ENCODE assay signal across 20 cellular contexts in the genomic region with DNA sequence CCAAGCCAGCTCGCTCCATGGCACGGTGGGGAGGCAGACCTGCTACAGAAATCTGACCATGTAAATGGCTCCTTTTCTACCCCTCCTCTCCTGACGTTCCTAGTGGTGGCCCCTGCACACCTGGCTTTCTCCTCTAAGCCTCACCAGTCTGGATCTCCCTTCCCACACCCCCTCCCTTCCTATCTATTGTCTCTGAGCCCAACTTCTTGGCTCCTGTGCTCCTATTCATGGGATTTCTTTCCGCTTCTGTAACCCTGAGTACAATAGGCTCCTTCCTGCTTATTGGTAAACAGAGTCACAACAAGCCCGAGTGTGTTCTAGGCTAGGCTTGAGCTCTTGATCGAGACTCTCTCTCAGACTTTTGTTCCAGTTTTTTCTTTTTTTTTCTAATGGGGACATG. TPM values are rescaled to one million over a fixed set of nuclear protein-coding genes. Genes with fewer than 3 reads are reported as not detected.
DNase-seq lines count a peak whose midpoint lies in the region; ATAC-seq and TF ChIP-seq lines count a peak whose summit lies in the region.
"Had no signal": no experiment of that assay in that cellular context is flagged by ENCODE, and none has a peak within 500 bp of the region (broad histone marks: within the 10 kb centered on the region; RNA-seq: fewer than 3 reads in every experiment).

No MANE protein-coding gene starts in this region.

- no peaks in the 10 kb centered on the region for H3K36me3 Mint-ChIP-seq in activated T-helper 17 cell treated with anti-CD3 and anti-CD28 coated beads, Interleukin-2, amount 50 U/mL, for 72 hours (ENCODE audit: low read depth)

- WGBS in mesenchymal stem cell = 93% methylated on average over 6 of the region's 6 CpGs

- no peak for ATAC-seq in activated T-helper 17 cell treated with anti-CD3 and anti-CD28 coated beads, Interleukin-2, amount 50 U/mL, for 72 hours (replicated peaks)
- ATAC-seq: foreskin keratinocyte, left colon had no signal

- peaks cover 19% of the 10 kb centered on the region for H3K27me3 Mint-ChIP-seq in activated T-helper 17 cell treated with anti-CD3 and anti-CD28 coated beads, Interleukin-2, amount 50 U/mL, for 72 hours

- H2AK5ac ChIP-seq in mesenchymal stem cell (ENCODE audit: low read length, severe bottlenecking) = peak overlapping the region; percentile 23

- no peak overlapping the region for H2BK5ac ChIP-seq in mesenchymal stem cell (ENCODE audit: low read depth, low read length, poor library complexity, severe bottlenecking)

- no peaks in the 10 kb centered on the region for H3K79me1 ChIP-seq in mesenchymal stem cell (replicated peaks; ENCODE audit: low read length, poor library complexity, severe bottlenecking)

- H3K4ac ChIP-seq in mesenchymal stem cell (ENCODE audit: low read depth in 1 of 2, low read length in 2 of 2) = no peak overlapping the region

- peaks cover 32% of the 10 kb centered on the region for H3K4me1 ChIP-seq in mesenchymal stem cell (ENCODE audit: control insufficient read depth, insufficient read depth, low read depth, low read length)
- peaks cover 56% of the 10 kb centered on the region for H3K4me1 ChIP-seq in stomach smooth muscle (ENCODE audit: control insufficient read depth, insufficient read depth, low read length)
- peaks cover 3 to 24% of the 10 kb centered on the region in 2 donors for H3K4me1 ChIP-seq in ascending aorta

- no peak overlapping the region for H3K4me2 ChIP-seq in mesenchymal stem cell (ENCODE audit: low read length, poor library complexity, severe bottlenecking)

- H3K27me3 ChIP-seq in mesenchymal stem cell (ENCODE audit: control insufficient read depth in 1 of 2, insufficient read depth in 1 of 2, low read length in 2 of 2) = no peaks in the 10 kb centered on the region
- H3K27me3 ChIP-seq in stomach smooth muscle (ENCODE audit: control insufficient read depth in 1 of 2, insufficient read depth in 2 of 2, low read length in 2 of 2) = no peaks in the 10 kb centered on the region
- no peaks in the 10 kb centered on the region for H3K27me3 ChIP-seq in ascending aorta
- H3K27me3 ChIP-seq: foreskin keratinocyte, ovary had no signal

- intact Hi-C loops in ascending aorta (cut with DNase I) = no loop called here

- H4K8ac ChIP-seq in mesenchymal stem cell (ENCODE audit: low read length) = no peak overlapping the region

- DNase-seq in NCI-H82 (lab: John Stamatoyannopoulos, UW) (peak; percentile 35), NCI-H82 treated with DMSO at 0.1 percent for 48 hours (lab: John Stamatoyannopoulos, UW; ENCODE audit: unreplicated experiment) (no peak), mesenchymal stem cell (no peak), ascending aorta (ENCODE audit: low spot score in 2 of 2) (no peak), SHP77 (lab: John Stamatoyannopoulos, UW) (no peak), HuH-7.5 (ENCODE audit: low spot score) (no peak)
- DNase-seq: activated CD4-positive, alpha-beta T cell treated with anti-CD3 and anti-CD28 coated beads for 48 hours; activated CD8-positive, alpha-beta memory T cell treated with anti-CD3 and anti-CD28 coated beads, Interleukin-2, amount 50 U/mL, for 4 hours; activated naive CD4-positive, alpha-beta T cell; DMS53; foreskin keratinocyte; left colon; NCI-H1105; NCI-H69; ovary had no signal

- peak overlapping the region; percentile 68 for H3K27ac Mint-ChIP-seq in activated T-helper 17 cell treated with anti-CD3 and anti-CD28 coated beads, Interleukin-2, amount 50 U/mL, for 72 hours

- H3K18ac ChIP-seq in mesenchymal stem cell (ENCODE audit: low read depth in 1 of 2, low read length in 2 of 2) = peak overlapping the region in 1 of 2 experiments; percentile 42

- H2BK120ac ChIP-seq in mesenchymal stem cell (ENCODE audit: low read depth, low read length) = peak overlapping the region; percentile 34

- H3K36me3 ChIP-seq in mesenchymal stem cell (ENCODE audit: control insufficient read depth in 1 of 2, insufficient read depth in 2 of 2, low read depth in 1 of 2, low read length in 2 of 2) (no peaks in the 10 kb centered on the region), stomach smooth muscle (ENCODE audit: control insufficient read depth in 2 of 2, insufficient read depth in 2 of 2, low read length in 2 of 2) (no peaks in the 10 kb centered on the region), ascending aorta (no peaks in the 10 kb centered on the region)
- H3K36me3 ChIP-seq: ovary had no signal

- H3K9me3 Mint-ChIP-seq in activated T-helper 17 cell treated with anti-CD3 and anti-CD28 coated beads, Interleukin-2, amount 50 U/mL, for 72 hours = no peaks in the 10 kb centered on the region

- peak overlapping the region; percentile 6 to 17 for H2BK12ac ChIP-seq in mesenchymal stem cell (ENCODE audit: low read length in 2 of 2)

- H3K4me3 ChIP-seq in mesenchymal stem cell (ENCODE audit: insufficient read depth in 1 of 2, low read depth in 1 of 2, low read length in 2 of 2) = no peak overlapping the region
- peak overlapping the region in 1 of 2 donors; percentile 16 for H3K4me3 ChIP-seq in stomach smooth muscle (ENCODE audit: low read length in 2 of 2)
- no peak overlapping the region for H3K4me3 ChIP-seq in ascending aorta
- H3K4me3 ChIP-seq: ovary had no signal

- no peak overlapping the region for H4K91ac ChIP-seq in mesenchymal stem cell (ENCODE audit: low read length)

- no peak overlapping the region for H3K9ac ChIP-seq in mesenchymal stem cell (ENCODE audit: low read length)
- peak overlapping the region in 1 of 2 donors; percentile 5 for H3K9ac ChIP-seq in stomach smooth muscle (ENCODE audit: low read length in 2 of 2)

- H3K9me3 ChIP-seq in mesenchymal stem cell (ENCODE audit: control insufficient read depth, low read length) = no peaks in the 10 kb centered on the region
- no peaks in the 10 kb centered on the region for H3K9me3 ChIP-seq in stomach smooth muscle (ENCODE audit: control insufficient read depth in 2 of 2, low read length in 2 of 2)
- no peaks in the 10 kb centered on the region for H3K9me3 ChIP-seq in ascending aorta
- H3K9me3 ChIP-seq: ovary had no signal

- peak overlapping the region in 1 of 2 experiments; percentile 18 for H3K14ac ChIP-seq in mesenchymal stem cell (ENCODE audit: low read length in 2 of 2)

- H3K4me3 Mint-ChIP-seq in activated T-helper 17 cell treated with anti-CD3 and anti-CD28 coated beads, Interleukin-2, amount 50 U/mL, for 72 hours = no peak overlapping the region

- no peak overlapping the region for H2AFZ ChIP-seq in mesenchymal stem cell (ENCODE audit: low read depth, low read length)

- peak overlapping the region; percentile 1 for H2BK15ac ChIP-seq in mesenchymal stem cell (ENCODE audit: low read depth, poor library complexity, severe bottlenecking)

- peaks cover 17% of the 10 kb centered on the region for H3K4me1 Mint-ChIP-seq in activated T-helper 17 cell treated with anti-CD3 and anti-CD28 coated beads, Interleukin-2, amount 50 U/mL, for 72 hours

- no peak overlapping the region for H3K27ac ChIP-seq in mesenchymal stem cell (ENCODE audit: low read length, poor library complexity, severe bottlenecking)
- peak overlapping the region; percentile 93 for H3K27ac ChIP-seq in stomach smooth muscle (ENCODE audit: low read length)
- no peak overlapping the region for H3K27ac ChIP-seq in ascending aorta
- H3K27ac ChIP-seq: C4-2B, ovary had no signal

- TF ChIP-seq CTCF in ascending aorta (IDR thresholded peaks at IDR 0.05) = no peak

- H3K23ac ChIP-seq in mesenchymal stem cell (ENCODE audit: low read length in 2 of 2) = no peak overlapping the region

RNA-seq across cellular contexts. Expression of a gene that starts 17.6 kb away (rescaled TPM):
- not detected for total RNA-seq in activated T-helper 17 cell treated with anti-CD3 and anti-CD28 coated beads, Interleukin-2, amount 50 U/mL, for 72 hours
- polyA plus RNA-seq in mesenchymal stem cell (2013, experiment 1 of 2) = not detected
- polyA plus RNA-seq in mesenchymal stem cell (2013, experiment 2 of 2) = not detected
- total RNA-seq in ascending aorta = not detected
- total RNA-seq: A172, foreskin keratinocyte, left colon, ovary, subcutaneous adipose tissue had no signal
- polyA plus RNA-seq: foreskin keratinocyte had no signal

RNA-seq across cellular contexts. Expression of a gene that starts 35.9 kb away (rescaled TPM):
- total RNA-seq in activated T-helper 17 cell treated with anti-CD3 and anti-CD28 coated beads, Interleukin-2, amount 50 U/mL, for 72 hours = not detected
- 2.2 TPM for polyA plus RNA-seq in mesenchymal stem cell (2013, experiment 1 of 2)
- polyA plus RNA-seq in mesenchymal stem cell (2013, experiment 2 of 2) = 2.1 TPM
- total RNA-seq in ascending aorta = 142 TPM
- total RNA-seq: A172 had no signal

Comparison
In these comparisons a context has a peak if more than half of its experiments do, and no peak if none do; other contexts are left out.
1. RNA of a gene that starts 35.9 kb away (total RNA-seq): 142 TPM in ascending aorta (single experiment); not detected in activated T-helper 17 cell treated with anti-CD3 and anti-CD28 coated beads, Interleukin-2, amount 50 U/mL, for 72 hours; every median in the first group is over 100 times any median in the second.